In genomic region chr20:37223053-37223452, GRCh38 we compare ENCODE assay signal across 9 cellular contexts. TPM values are rescaled to one million over a fixed set of nuclear protein-coding genes. Genes with fewer than 3 reads are reported as not detected.
DNase-seq lines count a peak whose midpoint lies in the region; FAIRE-seq lines count a peak whose summit lies in the region.
"Had no signal": no experiment of that assay in that cellular context is flagged by ENCODE, and none has a peak within 500 bp of the region (broad histone marks: within the 10 kb centered on the region; RNA-seq: fewer than 3 reads in every experiment).

No MANE protein-coding gene starts in this region.

- no peaks in the 10 kb centered on the region for H3K4me1 ChIP-seq in small intestine (ENCODE audit: control insufficient read depth in 2 of 2, insufficient read depth in 1 of 2, low read depth in 1 of 2, low read length in 1 of 2)

- intact Hi-C loops in activated CD4-positive, alpha-beta T cell treated with anti-CD3 and anti-CD28 coated beads, Interleukin-2, amount 10 ng/mL, durations not matched to agents 24 days and 14 days (cut with micrococcal nuclease), result no loop called here
- intact Hi-C loops in activated T-helper 1 cell treated with anti-CD3 and anti-CD28 coated beads, Interleukin-12 subunit alpha, Interleukin-12 subunit beta, Interleukin-2, Interleukin-4 antibody, amounts not matched to agents 30 ng/mL and 10 ng/mL and 1 ng/mL, durations not matched to agents 14 hours and 24 hours and 36 hours (cut with micrococcal nuclease), result no loop called here

- H3K36me3 ChIP-seq in small intestine (ENCODE audit: control insufficient read depth in 2 of 2, insufficient read depth in 2 of 2, low read length in 2 of 2), result peaks cover 22 to 27% of the 10 kb centered on the region in 2 donors

- H3K4me1 Mint-ChIP-seq in activated CD4-positive, alpha-beta T cell treated with anti-CD3 and anti-CD28 coated beads, Interleukin-2, amount 10 ng/mL, durations not matched to agents 24 days and 14 days, result peaks cover 1% of the 10 kb centered on the region
- peaks cover 5% of the 10 kb centered on the region for H3K4me1 Mint-ChIP-seq in activated T-helper 1 cell treated with anti-CD3 and anti-CD28 coated beads, Interleukin-12 subunit alpha, Interleukin-12 subunit beta, Interleukin-2, Interleukin-4 antibody, amounts not matched to agents 30 ng/mL and 10 ng/mL and 1 ng/mL, durations not matched to agents 14 hours and 24 hours and 36 hours (ENCODE audit: low read depth)

- H3K27me3 Mint-ChIP-seq in activated CD4-positive, alpha-beta T cell treated with anti-CD3 and anti-CD28 coated beads, Interleukin-2, amount 10 ng/mL, durations not matched to agents 24 days and 14 days, result no peaks in the 10 kb centered on the region
- H3K27me3 Mint-ChIP-seq in activated T-helper 1 cell treated with anti-CD3 and anti-CD28 coated beads, Interleukin-12 subunit alpha, Interleukin-12 subunit beta, Interleukin-2, Interleukin-4 antibody, amounts not matched to agents 30 ng/mL and 10 ng/mL and 1 ng/mL, durations not matched to agents 14 hours and 24 hours and 36 hours (ENCODE audit: insufficient read depth), result no peaks in the 10 kb centered on the region

- DNase-seq in activated CD4-positive, alpha-beta T cell treated with anti-CD3 and anti-CD28 coated beads, Interleukin-2, amount 10 ng/mL, durations not matched to agents 24 days and 14 days, result no peak
- no peak for DNase-seq in activated CD4-positive, alpha-beta T cell treated with anti-CD3 and anti-CD28 coated beads, Interleukin-2, amount 50 U/mL, for 1 hour
- DNase-seq in SIG-M5 (lab: John Stamatoyannopoulos, UW), result peak; percentile 95
- peak; percentile 65 for DNase-seq in fibroblast of the conjunctiva (ENCODE audit: low read depth)
- DNase-seq in small intestine, result peak; percentile 24
- no peak for DNase-seq in activated T-helper 1 cell treated with anti-CD3 and anti-CD28 coated beads, Interleukin-12 subunit alpha, Interleukin-12 subunit beta, Interleukin-2, Interleukin-4 antibody, amounts not matched to agents 30 ng/mL and 10 ng/mL and 1 ng/mL, durations not matched to agents 14 hours and 24 hours and 36 hours (ENCODE audit: low spot score)
- no peak for DNase-seq in activated CD4-positive, CD25-positive, alpha-beta regulatory T cell treated with anti-CD3 and anti-CD28 coated beads, Interleukin-2, amount 50 U/mL, for 72 hours
- no peak for DNase-seq in NAMALWA (ENCODE audit: low spot score)

- peaks cover 67% of the 10 kb centered on the region for H3K36me3 Mint-ChIP-seq in activated CD4-positive, alpha-beta T cell treated with anti-CD3 and anti-CD28 coated beads, Interleukin-2, amount 10 ng/mL, durations not matched to agents 24 days and 14 days (ENCODE audit: low read depth)
- H3K36me3 Mint-ChIP-seq in activated T-helper 1 cell treated with anti-CD3 and anti-CD28 coated beads, Interleukin-12 subunit alpha, Interleukin-12 subunit beta, Interleukin-2, Interleukin-4 antibody, amounts not matched to agents 30 ng/mL and 10 ng/mL and 1 ng/mL, durations not matched to agents 14 hours and 24 hours and 36 hours (ENCODE audit: low read depth), result peaks cover 46% of the 10 kb centered on the region

- H3K27ac Mint-ChIP-seq in activated CD4-positive, alpha-beta T cell treated with anti-CD3 and anti-CD28 coated beads, Interleukin-2, amount 10 ng/mL, durations not matched to agents 24 days and 14 days, result peak overlapping the region; percentile 11
- H3K27ac Mint-ChIP-seq in activated T-helper 1 cell treated with anti-CD3 and anti-CD28 coated beads, Interleukin-12 subunit alpha, Interleukin-12 subunit beta, Interleukin-2, Interleukin-4 antibody, amounts not matched to agents 30 ng/mL and 10 ng/mL and 1 ng/mL, durations not matched to agents 14 hours and 24 hours and 36 hours, result no peak overlapping the region
- H3K27ac Mint-ChIP-seq: nephron had no signal

- H3K9me3 ChIP-seq in small intestine (ENCODE audit: control insufficient read depth, low read depth), result no peaks in the 10 kb centered on the region

- FAIRE-seq in small intestine (lab: Jason Lieb, UNC), result no peak

- no peaks in the 10 kb centered on the region for H3K27me3 ChIP-seq in small intestine (ENCODE audit: control insufficient read depth in 2 of 2, insufficient read depth in 2 of 2, low read length in 2 of 2)

- no peaks in the 10 kb centered on the region for H3K9me3 Mint-ChIP-seq in activated CD4-positive, alpha-beta T cell treated with anti-CD3 and anti-CD28 coated beads, Interleukin-2, amount 10 ng/mL, durations not matched to agents 24 days and 14 days
- H3K9me3 Mint-ChIP-seq in activated T-helper 1 cell treated with anti-CD3 and anti-CD28 coated beads, Interleukin-12 subunit alpha, Interleukin-12 subunit beta, Interleukin-2, Interleukin-4 antibody, amounts not matched to agents 30 ng/mL and 10 ng/mL and 1 ng/mL, durations not matched to agents 14 hours and 24 hours and 36 hours, result no peaks in the 10 kb centered on the region
- H3K9me3 Mint-ChIP-seq: nephron had no signal

- H3K4me3 ChIP-seq in small intestine (ENCODE audit: low read depth in 1 of 2, low read length in 2 of 2), result no peak overlapping the region

- no peak overlapping the region for H3K27ac ChIP-seq in small intestine (ENCODE audit: low read depth in 1 of 2, low read length in 1 of 2)

- H3K4me3 Mint-ChIP-seq in activated CD4-positive, alpha-beta T cell treated with anti-CD3 and anti-CD28 coated beads, Interleukin-2, amount 10 ng/mL, durations not matched to agents 24 days and 14 days, result no peak overlapping the region
- no peak overlapping the region for H3K4me3 Mint-ChIP-seq in activated T-helper 1 cell treated with anti-CD3 and anti-CD28 coated beads, Interleukin-12 subunit alpha, Interleukin-12 subunit beta, Interleukin-2, Interleukin-4 antibody, amounts not matched to agents 30 ng/mL and 10 ng/mL and 1 ng/mL, durations not matched to agents 14 hours and 24 hours and 36 hours
- H3K4me3 Mint-ChIP-seq: nephron had no signal

RNA-seq across cellular contexts. Expression of gene GHRH, which starts 38.6 kb away (rescaled TPM):
- not detected in 2 replicates for total RNA-seq in activated CD4-positive, alpha-beta T cell treated with anti-CD3 and anti-CD28 coated beads, Interleukin-2, amount 10 ng/mL, durations not matched to agents 24 days and 14 days
- polyA plus RNA-seq in small intestine, result not detected
- not detected in 2 replicates for total RNA-seq in activated T-helper 1 cell treated with anti-CD3 and anti-CD28 coated beads, Interleukin-12 subunit alpha, Interleukin-12 subunit beta, Interleukin-2, Interleukin-4 antibody, amounts not matched to agents 30 ng/mL and 10 ng/mL and 1 ng/mL, durations not matched to agents 14 hours and 24 hours and 36 hours

RNA-seq across cellular contexts. Expression of gene MROH8, which starts 43.7 kb away (rescaled TPM):
- total RNA-seq in activated CD4-positive, alpha-beta T cell treated with anti-CD3 and anti-CD28 coated beads, Interleukin-2, amount 10 ng/mL, durations not matched to agents 24 days and 14 days, result 0.63 and 1.3 TPM in 2 replicates
- polyA plus RNA-seq in small intestine, result under 1 TPM; 0.54 to 0.79 (median 0.67) TPM
- 1.1 and 1.3 TPM in 2 replicates for total RNA-seq in activated T-helper 1 cell treated with anti-CD3 and anti-CD28 coated beads, Interleukin-12 subunit alpha, Interleukin-12 subunit beta, Interleukin-2, Interleukin-4 antibody, amounts not matched to agents 30 ng/mL and 10 ng/mL and 1 ng/mL, durations not matched to agents 14 hours and 24 hours and 36 hours

RNA-seq across cellular contexts. Expression of gene RPN2, which starts 43.9 kb away (rescaled TPM):
- total RNA-seq in activated CD4-positive, alpha-beta T cell treated with anti-CD3 and anti-CD28 coated beads, Interleukin-2, amount 10 ng/mL, durations not matched to agents 24 days and 14 days, result 208 and 213 TPM in 2 replicates
- polyA plus RNA-seq in small intestine, result 100 to 1,000 TPM in 1 of 3 donors, 10 to 100 TPM in 2; 32.9 to 191 (median 54.9) TPM
- 223 and 234 TPM in 2 replicates for total RNA-seq in activated T-helper 1 cell treated with anti-CD3 and anti-CD28 coated beads, Interleukin-12 subunit alpha, Interleukin-12 subunit beta, Interleukin-2, Interleukin-4 antibody, amounts not matched to agents 30 ng/mL and 10 ng/mL and 1 ng/mL, durations not matched to agents 14 hours and 24 hours and 36 hours

Comparison
In these comparisons a context has a peak if more than half of its experiments do, and no peak if none do; other contexts are left out.
1. DNase-seq: peak in SIG-M5 (single experiment), fibroblast of the conjunctiva (single experiment) and small intestine (single experiment); none in activated CD4-positive, alpha-beta T cell treated with anti-CD3 and anti-CD28 coated beads, Interleukin-2, amount 10 ng/mL, durations not matched to agents 24 days and 14 days (single experiment), activated CD4-positive, alpha-beta T cell treated with anti-CD3 and anti-CD28 coated beads, Interleukin-2, amount 50 U/mL, for 1 hour (single experiment), activated T-helper 1 cell treated with anti-CD3 and anti-CD28 coated beads, Interleukin-12 subunit alpha, Interleukin-12 subunit beta, Interleukin-2, Interleukin-4 antibody, amounts not matched to agents 30 ng/mL and 10 ng/mL and 1 ng/mL, durations not matched to agents 14 hours and 24 hours and 36 hours (single experiment), activated CD4-positive, CD25-positive, alpha-beta regulatory T cell treated with anti-CD3 and anti-CD28 coated beads, Interleukin-2, amount 50 U/mL, for 72 hours (single experiment) and NAMALWA (single experiment).